In the genomic region with DNA sequence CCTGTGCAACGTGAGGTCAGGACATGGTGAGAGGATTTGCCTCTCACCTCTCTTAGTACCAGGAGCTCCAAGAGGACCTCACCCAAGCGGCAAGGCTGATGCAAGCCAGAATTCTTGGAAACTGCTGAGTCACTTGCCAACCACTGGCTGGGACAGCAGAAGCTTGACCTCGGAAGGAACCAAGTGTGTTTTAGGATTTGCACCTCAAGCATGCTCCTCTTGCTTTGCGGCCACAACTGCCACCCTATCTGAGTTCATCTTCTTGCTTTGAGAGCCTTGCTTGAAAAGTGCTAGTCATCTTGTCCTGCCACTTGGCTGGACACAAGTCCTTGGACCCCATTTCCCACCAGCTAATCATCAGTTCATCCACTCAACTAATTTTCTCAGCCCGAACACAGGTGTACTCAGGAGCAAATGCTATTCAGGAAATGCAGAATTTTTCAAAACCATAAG, we compare ENCODE assay signal across 16 cellular contexts.
DNase-seq lines count a peak whose midpoint lies in the region; ATAC-seq and TF ChIP-seq lines count a peak whose summit lies in the region.
"Had no signal": no experiment of that assay in that cellular context is flagged by ENCODE, and none has a peak within 500 bp of the region (broad histone marks: within the 10 kb centered on the region; RNA-seq: fewer than 3 reads in every experiment).

No MANE protein-coding gene starts in this region.

- no TSS peak for BruUV-seq in Calu3 (replicated peaks; lab: Mats Ljungman, UMichigan)

- H3K36me3 Mint-ChIP-seq in Calu3 (ENCODE audit: insufficient read depth, unreplicated experiment) (no peaks in the 10 kb centered on the region), WTC11 (no peaks in the 10 kb centered on the region)
- H3K36me3 Mint-ChIP-seq in activated naive CD4-positive, alpha-beta T cell treated with anti-CD3 and anti-CD28 coated beads, Interleukin-2, amount 50 U/mL, for 72 hours: no peaks in the 10 kb centered on the region
- H3K36me3 Mint-ChIP-seq: activated naive CD8-positive, alpha-beta T cell treated with anti-CD3 and anti-CD28 coated beads, Interleukin-2, amount 10 ng/mL, durations not matched to agents 7 days and 5 days; CD8-positive, alpha-beta T cell; memory B cell; stimulated activated naive B cell treated with anti-CD40 and anti-IgM and Interleukin-4, amounts not matched to agents 10 μg/mL and 1 μg/mL and 100 μg/mL, for 72 hours had no signal

- H3K4me3 Mint-ChIP-seq in Calu3 (ENCODE audit: low read depth, unreplicated experiment) (no peak overlapping the region), WTC11 (no peak overlapping the region)
- H3K4me3 Mint-ChIP-seq: activated CD8-positive, alpha-beta T cell treated with anti-CD3 and anti-CD28 coated beads, Interleukin-2, amount 10 ng/mL, durations not matched to agents 7 days and 5 days; activated naive CD8-positive, alpha-beta T cell treated with anti-CD3 and anti-CD28 coated beads, Interleukin-2, amount 10 ng/mL, durations not matched to agents 7 days and 5 days; CD8-positive, alpha-beta T cell; memory B cell; stimulated activated naive B cell treated with anti-CD40 and anti-IgM and Interleukin-4, amounts not matched to agents 10 μg/mL and 1 μg/mL and 100 μg/mL, for 72 hours; T-helper 1 cell treated with Interleukin-12 subunit alpha and Interleukin-12 subunit beta and Interleukin-4 antibody, amounts not matched to agents 30 μg/mL and 1 μg/mL, for 36 hours had no signal

- intact Hi-C loops in Calu3 (cut with micrococcal nuclease; ENCODE audit: unreplicated experiment): loop anchor here (10.0 kb wide), 1 partner anchor 138 kb away; no protein-coding TSS in a partner anchor

- DNase-seq in Calu3: peak; percentile 44
- no peak for DNase-seq in WTC11 (ENCODE audit: low spot score)
- DNase-seq in iris pigment epithelial cell (ENCODE audit: low read depth): peak; percentile 56
- DNase-seq in cerebellar cortex (ENCODE audit: low spot score): no peak
- DNase-seq in NCI-H146 (lab: John Stamatoyannopoulos, UW): no peak
- DNase-seq in activated naive CD4-positive, alpha-beta T cell treated with anti-CD3 and anti-CD28 coated beads, Interleukin-2, amount 50 U/mL, for 72 hours (ENCODE audit: low spot score in 2 of 2): no peak
- DNase-seq: activated CD8-positive, alpha-beta T cell treated with anti-CD3 and anti-CD28 coated beads, Interleukin-2, amount 10 ng/mL, durations not matched to agents 7 days and 5 days; activated naive CD8-positive, alpha-beta T cell treated with anti-CD3 and anti-CD28 coated beads, Interleukin-2, amount 10 ng/mL, durations not matched to agents 7 days and 5 days; CD8-positive, alpha-beta T cell; NCI-H1417 treated with DMSO at 0.1 percent for 48 hours; stimulated activated CD4-positive, alpha-beta T cell treated with anti-CD3 and anti-CD28 coated beads, Interleukin-1b, Interleukin-23, amount 100 ng/mL, for 48 hours; stimulated activated naive B cell treated with anti-CD40 and anti-IgM and Interleukin-4, amounts not matched to agents 10 μg/mL and 1 μg/mL and 100 μg/mL, for 72 hours had no signal

- TF ChIP-seq CTCF in Calu3 (IDR thresholded peaks at IDR 0.05; ENCODE audit: unreplicated experiment): no peak
- TF ChIP-seq CTCF in WTC11 (IDR thresholded peaks at IDR 0.05): no peak

- H3K4me1 Mint-ChIP-seq in Calu3 (ENCODE audit: low read depth, unreplicated experiment): peaks cover 69% of the 10 kb centered on the region
- peaks cover 15% of the 10 kb centered on the region for H3K4me1 Mint-ChIP-seq in WTC11
- H3K4me1 Mint-ChIP-seq: activated naive CD8-positive, alpha-beta T cell treated with anti-CD3 and anti-CD28 coated beads, Interleukin-2, amount 10 ng/mL, durations not matched to agents 7 days and 5 days; memory B cell; stimulated activated naive B cell treated with anti-CD40 and anti-IgM and Interleukin-4, amounts not matched to agents 10 μg/mL and 1 μg/mL and 100 μg/mL, for 72 hours had no signal

- H3K9me3 Mint-ChIP-seq in Calu3 (ENCODE audit: low read depth, unreplicated experiment) (no peaks in the 10 kb centered on the region), WTC11 (no peaks in the 10 kb centered on the region)
- H3K9me3 Mint-ChIP-seq in activated naive CD4-positive, alpha-beta T cell treated with anti-CD3 and anti-CD28 coated beads, Interleukin-2, amount 50 U/mL, for 72 hours: peaks cover 16 to 18% of the 10 kb centered on the region in 2 donors
- H3K9me3 Mint-ChIP-seq: memory B cell had no signal

- no peak for ATAC-seq in WTC11
- no peak for ATAC-seq in HG03159 (IDR thresholded peaks at IDR 0.05; ENCODE audit: unreplicated experiment)
- ATAC-seq in activated naive CD4-positive, alpha-beta T cell treated with anti-CD3 and anti-CD28 coated beads, Interleukin-2, amount 50 U/mL, for 72 hours: no peak
- ATAC-seq: activated CD8-positive, alpha-beta T cell treated with anti-CD3 and anti-CD28 coated beads, Interleukin-2, amount 10 ng/mL, durations not matched to agents 7 days and 5 days; CD8-positive, alpha-beta T cell; stimulated activated naive B cell treated with anti-CD40 and anti-IgM and Interleukin-4, amounts not matched to agents 10 μg/mL and 1 μg/mL and 100 μg/mL, for 72 hours had no signal

- H3K27me3 Mint-ChIP-seq in Calu3 (ENCODE audit: unreplicated experiment) (no peaks in the 10 kb centered on the region), WTC11 (ENCODE audit: low read depth) (no peaks in the 10 kb centered on the region)
- H3K27me3 Mint-ChIP-seq: activated naive CD8-positive, alpha-beta T cell treated with anti-CD3 and anti-CD28 coated beads, Interleukin-2, amount 10 ng/mL, durations not matched to agents 7 days and 5 days; memory B cell; stimulated activated naive B cell treated with anti-CD40 and anti-IgM and Interleukin-4, amounts not matched to agents 10 μg/mL and 1 μg/mL and 100 μg/mL, for 72 hours had no signal

- POLR2A ChIA-PET in WTC11 (lab: Charles Lee): interaction anchor here (0.5 kb wide), 1 partner anchor 157 kb away, joined by 3 read pairs; no protein-coding TSS in a partner anchor

- TF ChIP-seq EP300 in Ishikawa (IDR thresholded peaks at IDR 0.05; ENCODE audit: borderline replicate concordance): no peak

- CTCF ChIA-PET in Calu3 (lab: Charles Lee) (interaction anchor here (0.6 kb wide), 1 partner anchor 35 kb away, joined by 3 read pairs; no protein-coding TSS in a partner anchor), WTC11 (lab: Charles Lee) (no interaction called here)

- H3K27ac Mint-ChIP-seq in Calu3 (ENCODE audit: unreplicated experiment) (peak overlapping the region; percentile 82), WTC11 (no peak overlapping the region; the same call in 1 of the 2 replicates)
- H3K27ac Mint-ChIP-seq in activated naive CD4-positive, alpha-beta T cell treated with anti-CD3 and anti-CD28 coated beads, Interleukin-2, amount 50 U/mL, for 72 hours: peak overlapping the region in 1 of 2 donors; percentile 24
- H3K27ac Mint-ChIP-seq: activated CD8-positive, alpha-beta T cell treated with anti-CD3 and anti-CD28 coated beads, Interleukin-2, amount 10 ng/mL, durations not matched to agents 7 days and 5 days; activated naive CD8-positive, alpha-beta T cell treated with anti-CD3 and anti-CD28 coated beads, Interleukin-2, amount 10 ng/mL, durations not matched to agents 7 days and 5 days; CD8-positive, alpha-beta T cell; memory B cell; stimulated activated naive B cell treated with anti-CD40 and anti-IgM and Interleukin-4, amounts not matched to agents 10 μg/mL and 1 μg/mL and 100 μg/mL, for 72 hours; T-helper 1 cell treated with Interleukin-12 subunit alpha and Interleukin-12 subunit beta and Interleukin-4 antibody, amounts not matched to agents 30 μg/mL and 1 μg/mL, for 36 hours had no signal

- no peak for TF ChIP-seq RAD21 in Ishikawa (IDR thresholded peaks at IDR 0.05; ENCODE audit: low read depth)

TF ChIP-seq in Ishikawa, 13 proteins besides CTCF, POLR2A, EP300 and RAD21 (continues in another document):
- TF ChIP-seq EGR1 (IDR thresholded peaks at IDR 0.05) (no peak), ZBTB7A (IDR thresholded peaks at IDR 0.05; ENCODE audit: low read depth) (no peak), TCF12 (IDR thresholded peaks at IDR 0.05; ENCODE audit: low read depth) (no peak)
- TF ChIP-seq, protein P1, sequence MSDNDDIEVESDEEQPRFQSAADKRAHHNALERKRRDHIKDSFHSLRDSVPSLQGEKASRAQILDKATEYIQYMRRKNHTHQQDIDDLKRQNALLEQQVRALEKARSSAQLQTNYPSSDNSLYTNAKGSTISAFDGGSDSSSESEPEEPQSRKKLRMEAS (IDR thresholded peaks at IDR 0.05): peak; percentile 47; the same call in 1 of the 2 replicates

TF ChIP-seq in WTC11, 78 proteins besides CTCF, POLR2A, EP300 and RAD21:
- TF ChIP-seq NFE2L1 (CRISPR knock-in tag; IDR thresholded peaks at IDR 0.05) (peak; percentile 71; the same call in 1 of the 2 replicates), GABPB1 (CRISPR knock-in tag; IDR thresholded peaks at IDR 0.05) (peak; percentile 91), HMGA2 (CRISPR knock-in tag; IDR thresholded peaks at IDR 0.05) (no peak)
- TF ChIP-seq, protein P2, sequence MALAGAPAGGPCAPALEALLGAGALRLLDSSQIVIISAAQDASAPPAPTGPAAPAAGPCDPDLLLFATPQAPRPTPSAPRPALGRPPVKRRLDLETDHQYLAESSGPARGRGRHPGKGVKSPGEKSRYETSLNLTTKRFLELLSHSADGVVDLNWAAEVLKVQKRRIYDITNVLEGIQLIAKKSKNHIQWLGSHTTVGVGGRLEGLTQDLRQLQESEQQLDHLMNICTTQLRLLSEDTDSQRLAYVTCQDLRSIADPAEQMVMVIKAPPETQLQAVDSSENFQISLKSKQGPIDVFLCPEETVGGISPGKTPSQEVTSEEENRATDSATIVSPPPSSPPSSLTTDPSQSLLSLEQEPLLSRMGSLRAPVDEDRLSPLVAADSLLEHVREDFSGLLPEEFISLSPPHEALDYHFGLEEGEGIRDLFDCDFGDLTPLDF (CRISPR knock-in tag; IDR thresholded peaks at IDR 0.05): no peak

Comparison
In these comparisons a context has a peak if more than half of its experiments do, and no peak if none do; other contexts are left out.
1. DNase-seq: peak in Calu3 (single experiment) and iris pigment epithelial cell (single experiment); none in WTC11 (single experiment), cerebellar cortex (single experiment), NCI-H146 (single experiment) and activated naive CD4-positive, alpha-beta T cell treated with anti-CD3 and anti-CD28 coated beads, Interleukin-2, amount 50 U/mL, for 72 hours (0 of 2).